Comparison of ENCODE assay signal across 7 cellular contexts in genomic region chr1:109740615-109741373, GRCh38. TPM values are rescaled to one million over a fixed set of nuclear protein-coding genes. Genes with fewer than 3 reads are reported as not detected.
A peak's percentile ranks its signal among the peaks of the same experiment; 100 is the strongest.
DNase-seq lines count a peak whose midpoint lies in the region; ATAC-seq and TF ChIP-seq lines count a peak whose summit lies in the region.

GSTM3 (minus strand) TSS chr1:109741038; CDS start chr1:109740287, 751 bp downstream.

- H3K4me1 ChIP-seq in foreskin keratinocyte, result no peaks in the 10 kb centered on the region

- ATAC-seq in HG02678 (IDR thresholded peaks at IDR 0.05; ENCODE audit: unreplicated experiment) (peak; percentile 10), T-cell (replicated peaks in 1 of 4) (peak in 3 of 4 experiments; percentile 4 to 6 (median 4)), foreskin keratinocyte (peak; percentile 28)

- H3K4me3 Mint-ChIP-seq in T-cell, result peak within 1 kb of the TSS; percentile 69 to 88 (median 85)
- H3K4me3 Mint-ChIP-seq in osteocyte (ENCODE audit: unreplicated experiment), result peak within 1 kb of the TSS; percentile 84

- H3K27me3 ChIP-seq in foreskin keratinocyte, result peaks cover 8% of the 10 kb centered on the region

- H3K27me3 Mint-ChIP-seq in T-cell, result peaks cover 0 to 12% of the 10 kb centered on the region in 2 donors
- H3K27me3 Mint-ChIP-seq in osteocyte (ENCODE audit: unreplicated experiment), result peaks cover 18% of the 10 kb centered on the region

- CTCF ChIA-PET in T-cell (lab: Charles Lee), result interaction anchor here in 1 of 2 donors (2.1 kb wide), 1 partner anchor 100 kb away, joined by 6 read pairs; no protein-coding TSS in a partner anchor

- H3K36me3 Mint-ChIP-seq in T-cell, result peaks cover 4% of the 10 kb centered on the region
- peaks cover 10% of the 10 kb centered on the region for H3K36me3 Mint-ChIP-seq in osteocyte (ENCODE audit: unreplicated experiment)

- POLR2A ChIA-PET in T-cell (lab: Charles Lee), result no interaction called here

- peak in 1 of 34 experiments; percentile 11 for DNase-seq in T-cell
- no peak for DNase-seq in foreskin keratinocyte
- peak; percentile 2 for DNase-seq in osteocyte (ENCODE audit: extremely low spot score, unreplicated experiment)
- DNase-seq in epidermal melanocyte (ENCODE audit: insufficient read length, low spot score), result no peak
- DNase-seq in NCI-H82 (lab: John Stamatoyannopoulos, UW), result no peak
- no peak for DNase-seq in HPDE6-E6E7 (ENCODE audit: extremely low spot score)

- H3K27ac Mint-ChIP-seq in T-cell, result peak within 1 kb of the TSS; percentile 59 to 90
- peak within 1 kb of the TSS; percentile 90 for H3K27ac Mint-ChIP-seq in osteocyte (ENCODE audit: unreplicated experiment)

- H3K9me3 Mint-ChIP-seq in T-cell (no peaks in the 10 kb centered on the region), osteocyte (ENCODE audit: unreplicated experiment) (no peaks in the 10 kb centered on the region)

- TF ChIP-seq CTCF in foreskin keratinocyte (conservative IDR thresholded peaks at IDR 0.05), result peak; percentile 8
- TF ChIP-seq CTCF in osteocyte (IDR thresholded peaks at IDR 0.05), result no peak

- H3K4me1 Mint-ChIP-seq in T-cell (peaks cover 11 to 15% (median 15%) of the 10 kb centered on the region in 3 donors), osteocyte (ENCODE audit: unreplicated experiment) (peaks cover 13% of the 10 kb centered on the region)

- H3K27ac ChIP-seq in foreskin keratinocyte, result no peak within 1 kb of the TSS

RNA-seq across cellular contexts. Expression of gene GSTM3, which starts in this region (rescaled TPM):
- total RNA-seq in T-cell (10 to 100 TPM in 4 of 5 donors, 1 to 10 TPM in 1; 8.4 to 17.1 (median 10.3) TPM), foreskin keratinocyte (45.6 and 56.4 TPM in 2 replicates), osteocyte (33.9 and 41.4 TPM in 2 replicates)
- 59.3 and 72.2 TPM in 2 replicates for polyA plus RNA-seq in foreskin keratinocyte
